ENCODE assay signal across 6 cellular contexts in genomic region chrX:71416260-71416659, GRCh38. TPM values are rescaled to one million over a fixed set of nuclear protein-coding genes. Genes with fewer than 3 reads are reported as not detected.
DNase-seq lines count a peak whose midpoint lies in the region; ATAC-seq, FAIRE-seq and TF ChIP-seq lines count a peak whose summit lies in the region.
"Not testable (repeated sequence)": the region's sequence is repeated elsewhere in the genome, so short reads cannot be mapped to it uniquely, and the experiment has no call there.

No MANE protein-coding gene starts in this region.

- H3K4me1 Mint-ChIP-seq in T-helper 17 cell = not testable (repeated sequence)

- not testable (repeated sequence) for H3K27me3 Mint-ChIP-seq in T-helper 17 cell

- H3K36me3 ChIP-seq in K562 (ENCODE audit: control insufficient read depth, insufficient read depth, low read length) (peaks cover 64% of the 10 kb centered on the region; the same call in 2 of the 3 replicates), left ventricle myocardium inferior (peaks cover 44% of the 10 kb centered on the region), HepG2 (replicated peaks in 1 of 2; ENCODE audit: control insufficient read depth in 1 of 2, insufficient read depth in 2 of 2, low read length in 2 of 2) (peaks cover 1 to 17% of the 10 kb centered on the region in 2 experiments; a peak in 4 of 5 replicates)

- H3K4me3 ChIP-seq in K562; left ventricle myocardium inferior; HepG2 (replicated peaks in 1 of 3; ENCODE audit: insufficient read depth in 1 of 3, low read depth in 2 of 3, low read length in 3 of 3): not testable (repeated sequence)

- TF ChIP-seq EP300 in K562 (IDR thresholded peaks at IDR 0.05; ENCODE audit: low read length); HepG2 (IDR thresholded peaks at IDR 0.05; ENCODE audit: low read depth in 2 of 2, low read length in 2 of 2); HepG2 (CRISPR knock-in tag; IDR thresholded peaks at IDR 0.05; ENCODE audit: borderline replicate concordance): not testable (repeated sequence)

- TF ChIP-seq POLR2A in H54 (IDR thresholded peaks at IDR 0.05; ENCODE audit: low read depth, low read length); K562 (conservative IDR thresholded peaks at IDR 0.05); HepG2 (IDR thresholded peaks at IDR 0.05; ENCODE audit: insufficient read depth in 1 of 2, low read depth in 2 of 2, low read length in 2 of 2): not testable (repeated sequence)

- H3K27ac ChIP-seq in K562 (ENCODE audit: extremely low read depth, low read depth, low read length); left ventricle myocardium inferior (replicated peaks); HepG2 (ENCODE audit: extremely low read length, insufficient read depth, low read length): not testable (repeated sequence)

- H3K9me3 ChIP-seq in T-helper 17 cell (ENCODE audit: control insufficient read depth, low read length, poor library complexity, severe bottlenecking); K562 (replicated peaks; ENCODE audit: control insufficient read depth, insufficient read depth, low read depth, low read length); left ventricle myocardium inferior (replicated peaks); HepG2 (ENCODE audit: low read length): not testable (repeated sequence)

- WGBS in K562 (ENCODE audit: insufficient coverage, low coverage, missing lambda C conversion rate) = no CpG with 5 or more reads among the region's 5 CpGs
- WGBS in HepG2 (ENCODE audit: low lambda C conversion rate) = no CpG with 5 or more reads among the region's 5 CpGs

- in situ Hi-C loops in K562 (cut with MboI); HepG2 (cut with HindIII; ENCODE audit: extremely low pct_ligation_motif_present, low pct_unique_long_range_greater_than_20kb): not testable (repeated sequence)

- H3K27ac Mint-ChIP-seq in T-helper 17 cell = not testable (repeated sequence)

- POLR2A ChIA-PET in K562 (lab: Yijun Ruan, JAX); HepG2 (lab: Yijun Ruan, JAX): not testable (repeated sequence)

- CTCF ChIA-PET in K562 (lab: Yijun Ruan, JAX; ENCODE audit: low intra/inter-chr PET ratio); HepG2 (lab: Yijun Ruan, JAX; ENCODE audit: low intra/inter-chr PET ratio, low total read pairs): not testable (repeated sequence)

- H3K79me2 ChIP-seq in K562 (ENCODE audit: control insufficient read depth, insufficient read depth, low read length); HepG2 (ENCODE audit: insufficient read depth, low read length): not testable (repeated sequence)

- H3K4me1 ChIP-seq in K562 (replicated peaks in 1 of 2; ENCODE audit: control insufficient read depth in 2 of 2, insufficient read depth in 2 of 2, low read length in 2 of 2); left ventricle myocardium inferior; HepG2 (ENCODE audit: insufficient read depth, low read length): not testable (repeated sequence)

- H3K9ac ChIP-seq in K562 (ENCODE audit: insufficient read depth in 1 of 2, low read depth in 2 of 2, low read length in 2 of 2); HepG2 (ENCODE audit: insufficient read depth, low read depth, low read length): not testable (repeated sequence)

- not testable (repeated sequence) for H3K27me3 ChIP-seq in K562 (ENCODE audit: control insufficient read depth in 2 of 2, insufficient read depth in 2 of 2, low read length in 2 of 2); left ventricle myocardium inferior (ENCODE audit: low read depth); HepG2 (ENCODE audit: control insufficient read depth in 1 of 2, insufficient read depth in 2 of 2, low read length in 2 of 2)

- not testable (repeated sequence) for DNase-seq in H54 (ENCODE audit: insufficient read length, low spot score); T-helper 17 cell; K562 (ENCODE audit: extremely low read depth in 1 of 4, low spot score in 3 of 4); left ventricle myocardium inferior; HepG2 (ENCODE audit: low spot score)
- DNase-seq in NCI-H1694 treated with DMSO at 0.1 percent for 48 hours (lab: John Stamatoyannopoulos, UW) = peak; percentile 23

- not testable (repeated sequence) for H4K20me1 ChIP-seq in K562 (replicated peaks; ENCODE audit: control insufficient read depth, insufficient read depth, low read length); HepG2 (ENCODE audit: insufficient read depth, low read length)

- H2AFZ ChIP-seq in K562 (ENCODE audit: low read depth, low read length); HepG2 (ENCODE audit: low read length): not testable (repeated sequence)

- H3K4me2 ChIP-seq in K562 (ENCODE audit: insufficient read depth, low read length); HepG2 (ENCODE audit: low read depth, low read length): not testable (repeated sequence)

- H3K4me3 Mint-ChIP-seq in T-helper 17 cell = not testable (repeated sequence)

- intact Hi-C loops in K562 (cut with micrococcal nuclease); left ventricle myocardium inferior (cut with micrococcal nuclease); HepG2 (cut with micrococcal nuclease; ENCODE audit: unreplicated experiment): not testable (repeated sequence)

- not testable (repeated sequence) for BruUV-seq in K562 (replicated peaks; lab: Mats Ljungman, UMichigan); HepG2 (replicated peaks; lab: Mats Ljungman, UMichigan)

- ATAC-seq in T-helper 17 cell (peak; percentile 32), K562 (peak; percentile 55), HepG2 (peak; percentile 52)

- peak; percentile 36 for FAIRE-seq in H54 (lab: Jason Lieb, UNC)
- FAIRE-seq in K562 (lab: Jason Lieb, UNC) = peak; percentile 91
- peak; percentile 87 for FAIRE-seq in HepG2 (lab: Jason Lieb, UNC)

- not testable (repeated sequence) for TF ChIP-seq CTCF in K562 (IDR thresholded peaks at IDR 0.05 in 2 of 3, conservative IDR thresholded peaks at IDR 0.05 in 1 of 3; ENCODE audit: insufficient read depth in 2 of 3, low read depth in 1 of 3, low read length in 3 of 3); HepG2 (CRISPR knock-in tag; IDR thresholded peaks at IDR 0.05)
- TF ChIP-seq CTCF in left ventricle myocardium inferior (IDR thresholded peaks at IDR 0.05; ENCODE audit: borderline replicate concordance) = peak; percentile 13

- H3K36me3 Mint-ChIP-seq in T-helper 17 cell (ENCODE audit: low read depth) = not testable (repeated sequence)

- H3K9me1 ChIP-seq in K562 (ENCODE audit: control insufficient read depth, insufficient read depth, low read length) = not testable (repeated sequence)

- not testable (repeated sequence) for TF ChIP-seq RAD21 in K562 (CRISPR knock-in tag; conservative IDR thresholded peaks at IDR 0.05 in 1 of 2, IDR thresholded peaks at IDR 0.05 in 1 of 2); HepG2 (CRISPR knock-in tag; IDR thresholded peaks at IDR 0.05)

RNA-seq across cellular contexts. Expression of gene TAF1, which starts 50.1 kb away (rescaled TPM):
- total RNA-seq in T-helper 17 cell (10 to 100 TPM; 52.9 to 62.5 TPM), K562 (2014; rRNA removed) (44.6 and 47.7 TPM in 2 replicates), K562 (2014; rRNA removed; fragmentation: Illumina TruSeq; extraction: Trizol) (45.1 and 50.5 TPM in 2 replicates), K562 (2015; rRNA removed; fragmentation: Illumina TruSeq; extraction: Trizol) (38.1 and 39.2 TPM in 2 replicates), K562 (2021) (37.3 and 42.6 TPM in 2 replicates), left ventricle myocardium inferior (15.9 TPM), HepG2 (2016; rRNA removed; fragmentation: Illumina TruSeq; extraction: Trizol) (17.7 and 20.2 TPM in 2 replicates)
- 238 and 587 TPM in 2 replicates for total RNA-seq in K562 (2011; cell fraction: chromatin; rRNA removed; ENCODE audit: low replicate concordance)
- 86.4 and 133 TPM in 2 replicates for total RNA-seq in K562 (2011; cell fraction: nucleolus; rRNA removed)
- 103 and 148 TPM in 2 replicates for total RNA-seq in K562 (2011; cell fraction: nucleoplasm; rRNA removed)
- polyA plus RNA-seq in K562 (2011; rRNA removed) (16.3 and 23.1 TPM in 2 replicates), K562 (2014; fragmentation: Illumina TruSeq; extraction: Trizol) (39.2 and 41.2 TPM in 2 replicates), K562 (2014; fragmentation: Nextera tagmentation; extraction: Ambion mirVana) (10 to 100 TPM in 1 of 2 experiments, 1 to 10 TPM in 1; 6.4 to 10.5 TPM), K562 (2014; rRNA removed) (27.8 and 32.7 TPM in 2 replicates), HepG2 (2011; rRNA removed) (8.1 and 9.4 TPM in 2 replicates)
- 8.1 and 12.9 TPM in 2 replicates for polyA plus RNA-seq in K562 (2011; cell fraction: cytosol; rRNA removed)
- 28.9 and 33.9 TPM in 2 replicates for polyA plus RNA-seq in K562 (2011; cell fraction: nucleus; rRNA removed)
- 29.4 and 33.9 TPM in 2 replicates for polyA plus RNA-seq in K562 (2012)
- 87.5 and 93.1 TPM in 2 replicates for polyA minus RNA-seq in K562 (2011; rRNA and poly(A)+ RNA removed)
- polyA minus RNA-seq in K562 (2011; cell fraction: cytosol; rRNA and poly(A)+ RNA removed) = 27.6 and 30.1 TPM in 2 replicates
- polyA minus RNA-seq in K562 (2011; cell fraction: nucleus; rRNA and poly(A)+ RNA removed) = 34.9 and 73.1 TPM in 2 replicates
- 6.4 and 8.4 TPM in 2 replicates for total RNA-seq in HepG2 (2016; cell fraction: cytosol; rRNA removed; fragmentation: Illumina TruSeq; extraction: Trizol; ENCODE audit: low read depth)
- 15.4 and 23.4 TPM in 2 replicates for total RNA-seq in HepG2 (2016; cell fraction: insoluble cytoplasmic fraction; rRNA removed; fragmentation: Illumina TruSeq; extraction: Trizol)
- 5.9 and 8.0 TPM in 2 replicates for total RNA-seq in HepG2 (2016; cell fraction: membrane; rRNA removed; fragmentation: Illumina TruSeq; extraction: Trizol)
- 32.2 and 32.9 TPM in 2 replicates for total RNA-seq in HepG2 (2016; cell fraction: nucleus; rRNA removed; fragmentation: Illumina TruSeq; extraction: Trizol)
- polyA plus RNA-seq in HepG2 (2011; cell fraction: cytosol; rRNA removed) = 3.9 and 5.4 TPM in 2 replicates
- 20.4 and 28.1 TPM in 2 replicates for polyA plus RNA-seq in HepG2 (2011; cell fraction: nucleus; rRNA removed)
- 15.7 and 16.6 TPM in 2 replicates for polyA plus RNA-seq in HepG2 (2012)
- 0.29 and 0.52 TPM in 2 replicates for polyA plus RNA-seq in HepG2 (2016; cell fraction: cytosol; fragmentation: Illumina TruSeq; extraction: Trizol; ENCODE audit: low read depth)
- polyA plus RNA-seq in HepG2 (2016; cell fraction: insoluble cytoplasmic fraction; fragmentation: Illumina TruSeq; extraction: Trizol; ENCODE audit: low read depth) = 11.6 and 13.1 TPM in 2 replicates
- 0.81 and 1.9 TPM in 2 replicates for polyA plus RNA-seq in HepG2 (2016; cell fraction: membrane; fragmentation: Illumina TruSeq; extraction: Trizol; ENCODE audit: low read depth)
- polyA plus RNA-seq in HepG2 (2016; cell fraction: nucleus; fragmentation: Illumina TruSeq; extraction: Trizol; ENCODE audit: insufficient read depth, low read depth) = 37.8 and 38.6 TPM in 2 replicates
- 14.6 and 39.7 TPM in 2 replicates for polyA minus RNA-seq in HepG2 (2011; rRNA and poly(A)+ RNA removed; ENCODE audit: low replicate concordance)
- polyA minus RNA-seq in HepG2 (2011; cell fraction: cytosol; rRNA and poly(A)+ RNA removed) = 10.4 and 10.5 TPM in 2 replicates
- 50.1 and 73.2 TPM in 2 replicates for polyA minus RNA-seq in HepG2 (2011; cell fraction: nucleus; rRNA and poly(A)+ RNA removed)
